Comparison of ENCODE assay signal across 3 cellular contexts in genomic region chr19:29255912-29256311, GRCh38.
"Had no signal": no experiment of that assay in that cellular context is flagged by ENCODE, and none has a peak within 500 bp of the region (broad histone marks: within the 10 kb centered on the region; RNA-seq: fewer than 3 reads in every experiment).

No MANE protein-coding gene starts in this region.

- H3K4me2 ChIP-seq: GM23338 had no signal

- DNase-seq: H9, HCEC 1CT had no signal

- H3K4me3 ChIP-seq: GM23338 had no signal

- H2AFZ ChIP-seq: GM23338 had no signal
